ENCODE assay signal across 2 cellular contexts in the genomic region with DNA sequence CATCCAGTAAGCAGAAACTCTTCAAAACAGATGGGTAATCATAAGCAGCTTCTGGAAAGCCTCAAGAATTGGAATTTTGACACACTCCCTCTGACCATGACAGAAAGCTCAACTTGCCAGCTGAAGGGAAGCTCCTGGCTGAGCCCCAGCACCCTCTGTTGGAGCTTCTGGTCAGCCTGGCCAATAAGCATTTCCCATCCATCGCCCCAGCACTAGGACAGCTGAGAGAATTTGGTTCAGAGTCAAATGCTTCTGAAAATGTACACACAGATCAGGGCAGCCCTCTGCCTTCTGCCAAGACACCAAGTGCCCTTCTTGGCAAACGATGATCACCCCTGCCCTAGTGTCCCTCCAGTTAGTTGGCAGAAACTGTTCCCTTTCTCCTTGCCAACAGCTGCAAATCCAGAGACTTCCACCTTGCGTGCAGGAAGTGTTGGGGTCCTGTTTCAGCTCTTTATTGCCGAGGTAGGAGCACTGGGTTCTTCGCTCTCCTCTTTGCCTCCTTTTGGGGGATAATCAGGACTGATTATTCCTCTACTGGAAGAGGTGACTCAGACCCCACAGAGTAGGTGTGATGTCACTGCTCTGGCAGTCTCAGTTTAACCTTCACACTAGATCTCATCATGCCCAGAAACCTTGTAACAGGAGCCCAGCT.
TF ChIP-seq lines count a peak whose summit lies in the region.

No MANE protein-coding gene starts in this region.

TF ChIP-seq in liver, 16 proteins besides CTCF, POLR2A, EP300 and RAD21:
- TF ChIP-seq FOXA2 (IDR thresholded peaks at IDR 0.05) (peak; percentile 72), JUND (IDR thresholded peaks at IDR 0.05) (peak in 1 of 2 donors; percentile 86), EGR1 (IDR thresholded peaks at IDR 0.05; ENCODE audit: low read depth in 2 of 2) (peak in 1 of 2 donors; percentile 29), NR2F2 (IDR thresholded peaks at IDR 0.05) (peak; percentile 25), REST (IDR thresholded peaks at IDR 0.05) (peak; percentile 56), YY1 (IDR thresholded peaks at IDR 0.05) (peak; percentile 62), HNF4A (conservative IDR thresholded peaks at IDR 0.05) (peak; percentile 72 to 82), FOXA1 (IDR thresholded peaks at IDR 0.05) (peak; percentile 70), MAX (IDR thresholded peaks at IDR 0.05) (peak; percentile 74), GABPA (IDR thresholded peaks at IDR 0.05 in 1 of 2, conservative IDR thresholded peaks at IDR 0.05 in 1 of 2) (no peak), RXRA (IDR thresholded peaks at IDR 0.05) (peak; percentile 87 to 96), TAF1 (conservative IDR thresholded peaks at IDR 0.05) (no peak), SP1 (IDR thresholded peaks at IDR 0.05) (peak; percentile 91), HNF4G (IDR thresholded peaks at IDR 0.05) (no peak)
- TF ChIP-seq, protein P1, sequence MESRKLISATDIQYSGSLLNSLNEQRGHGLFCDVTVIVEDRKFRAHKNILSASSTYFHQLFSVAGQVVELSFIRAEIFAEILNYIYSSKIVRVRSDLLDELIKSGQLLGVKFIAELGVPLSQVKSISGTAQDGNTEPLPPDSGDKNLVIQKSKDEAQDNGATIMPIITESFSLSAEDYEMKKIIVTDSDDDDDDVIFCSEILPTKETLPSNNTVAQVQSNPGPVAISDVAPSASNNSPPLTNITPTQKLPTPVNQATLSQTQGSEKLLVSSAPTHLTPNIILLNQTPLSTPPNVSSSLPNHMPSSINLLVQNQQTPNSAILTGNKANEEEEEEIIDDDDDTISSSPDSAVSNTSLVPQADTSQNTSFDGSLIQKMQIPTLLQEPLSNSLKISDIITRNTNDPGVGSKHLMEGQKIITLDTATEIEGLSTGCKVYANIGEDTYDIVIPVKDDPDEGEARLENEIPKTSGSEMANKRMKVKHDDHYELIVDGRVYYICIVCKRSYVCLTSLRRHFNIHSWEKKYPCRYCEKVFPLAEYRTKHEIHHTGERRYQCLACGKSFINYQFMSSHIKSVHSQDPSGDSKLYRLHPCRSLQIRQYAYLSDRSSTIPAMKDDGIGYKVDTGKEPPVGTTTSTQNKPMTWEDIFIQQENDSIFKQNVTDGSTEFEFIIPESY (IDR thresholded peaks at IDR 0.05), result peak; percentile 54
- TF ChIP-seq, protein P2, sequence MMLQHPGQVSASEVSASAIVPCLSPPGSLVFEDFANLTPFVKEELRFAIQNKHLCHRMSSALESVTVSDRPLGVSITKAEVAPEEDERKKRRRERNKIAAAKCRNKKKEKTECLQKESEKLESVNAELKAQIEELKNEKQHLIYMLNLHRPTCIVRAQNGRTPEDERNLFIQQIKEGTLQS (IDR thresholded peaks at IDR 0.05), result no peak

TF ChIP-seq in HepG2, 621 proteins besides CTCF, POLR2A, EP300 and RAD21:
- TF ChIP-seq ZNF234 (CRISPR knock-in tag; conservative IDR thresholded peaks at IDR 0.05), result no peak
- no peak for TF ChIP-seq PAWR (CRISPR knock-in tag; IDR thresholded peaks at IDR 0.05; ENCODE audit: borderline replicate concordance)
- TF ChIP-seq ZNF3 (CRISPR knock-in tag; IDR thresholded peaks at IDR 0.05), result no peak
- TF ChIP-seq SYNCRIP (IDR thresholded peaks at IDR 0.05; ENCODE audit: insufficient read depth, low read depth, low read length), result no peak
- no peak for TF ChIP-seq AKAP8 (CRISPR knock-in tag; IDR thresholded peaks at IDR 0.05)
- TF ChIP-seq ZNF205 (CRISPR knock-in tag; IDR thresholded peaks at IDR 0.05), result no peak
- TF ChIP-seq SP4 (CRISPR knock-in tag; IDR thresholded peaks at IDR 0.05), result no peak
- no peak for TF ChIP-seq EZH2 (conservative IDR thresholded peaks at IDR 0.05; ENCODE audit: low read depth, low read length)
